In genomic region chr11:67022961-67023956, GRCh38 we compare ENCODE assay signal across 8 cellular contexts. TPM values are rescaled to one million over a fixed set of nuclear protein-coding genes. Genes with fewer than 3 reads are reported as not detected.
DNase-seq lines count a peak whose midpoint lies in the region; ATAC-seq and TF ChIP-seq lines count a peak whose summit lies in the region.

SYT12 (plus strand) TSS chr11:67023134; CDS start chr11:67030145, 7,011 bp downstream.

- peaks cover 7% of the 10 kb centered on the region for H3K4me1 Mint-ChIP-seq in Caco-2 (ENCODE audit: low read depth, unreplicated experiment)

- intact Hi-C loops in Caco-2 (cut with micrococcal nuclease; ENCODE audit: unreplicated experiment) (no loop called here), PC-3 (cut with micrococcal nuclease) (no loop called here)

- peak within 1 kb of the TSS; percentile 86 for H3K4me2 ChIP-seq in PC-3 (ENCODE audit: low read length)

- peak within 1 kb of the TSS; percentile 76 for H2AFZ ChIP-seq in PC-3 (ENCODE audit: low read length)

- DNase-seq in Caco-2 (peak in 1 of 2 experiments; percentile 43), PC-3 (peak; percentile 37), GDM1 (lab: John Stamatoyannopoulos, UW) (no peak)

- no peaks in the 10 kb centered on the region for H3K36me3 Mint-ChIP-seq in Caco-2 (ENCODE audit: insufficient read depth, unreplicated experiment)

- no peaks in the 10 kb centered on the region for H3K9me2 ChIP-seq in PC-3 (replicated peaks; ENCODE audit: low read length)

- BruUV-seq in Caco-2 (replicated peaks; lab: Mats Ljungman, UMichigan) (no TSS peak), PC-3 (replicated peaks; lab: Mats Ljungman, UMichigan) (no TSS peak)

- ATAC-seq in PC-3: peak; percentile 40
- ATAC-seq in HG03520 (IDR thresholded peaks at IDR 0.05; ENCODE audit: unreplicated experiment): no peak
- no peak for ATAC-seq in GM21447 (IDR thresholded peaks at IDR 0.05; ENCODE audit: unreplicated experiment)
- no peak for ATAC-seq in HG03159 (IDR thresholded peaks at IDR 0.05; ENCODE audit: unreplicated experiment)

- no peaks in the 10 kb centered on the region for H3K9me3 Mint-ChIP-seq in Caco-2 (ENCODE audit: unreplicated experiment)

- CTCF ChIA-PET in Caco-2 (lab: Charles Lee) (interaction anchor here (0.6 kb wide), 2 partner anchors 31 to 557 kb away, joined by 3 to 10 read pairs; partner anchors contain the start of gene PELI3), PC-3 (lab: Charles Lee) (no interaction called here)

- POLR2A ChIA-PET in Caco-2 (lab: Charles Lee) (no interaction called here), PC-3 (lab: Charles Lee; ENCODE audit: unreplicated experiment) (interaction anchor here (0.6 kb wide), 1 partner anchor 32 kb away, joined by 8 read pairs; no protein-coding TSS in a partner anchor)

- H3K27ac ChIP-seq in PC-3 (ENCODE audit: low read length) (no peak within 1 kb of the TSS), duodenal mucosa (ENCODE audit: low read depth, low read length) (no peak within 1 kb of the TSS), muscle layer of colon (ENCODE audit: low read depth, low read length) (no peak within 1 kb of the TSS)

- H3K36me3 ChIP-seq in Caco-2 (ENCODE audit: control insufficient read depth, insufficient read depth, low read length) (no peaks in the 10 kb centered on the region), PC-3 (ENCODE audit: low read depth, low read length) (no peaks in the 10 kb centered on the region), duodenal mucosa (ENCODE audit: control insufficient read depth in 1 of 2, insufficient read depth in 2 of 2, low read length in 2 of 2) (no peaks in the 10 kb centered on the region), muscle layer of colon (ENCODE audit: insufficient read depth, low read length) (no peaks in the 10 kb centered on the region)

- H3K27ac Mint-ChIP-seq in Caco-2 (ENCODE audit: unreplicated experiment): no peak within 1 kb of the TSS

- H3K27me3 Mint-ChIP-seq in Caco-2 (ENCODE audit: insufficient read depth, unreplicated experiment): peaks cover 12% of the 10 kb centered on the region

- H3K4me1 ChIP-seq in Caco-2: peaks cover 14% of the 10 kb centered on the region
- H3K4me1 ChIP-seq in PC-3 (ENCODE audit: insufficient read depth, low read length): peaks cover 31% of the 10 kb centered on the region
- peaks cover 17 to 20% of the 10 kb centered on the region in 2 donors for H3K4me1 ChIP-seq in duodenal mucosa (ENCODE audit: control insufficient read depth in 1 of 2, insufficient read depth in 2 of 2, low read length in 2 of 2)
- peaks cover 10% of the 10 kb centered on the region for H3K4me1 ChIP-seq in muscle layer of colon (ENCODE audit: insufficient read depth, low read length)

- peak within 1 kb of the TSS; percentile 76 for H3K4me3 Mint-ChIP-seq in Caco-2 (ENCODE audit: unreplicated experiment)

- H3K9me3 ChIP-seq in Caco-2 (no peaks in the 10 kb centered on the region), PC-3 (ENCODE audit: low read length) (no peaks in the 10 kb centered on the region), duodenal mucosa (ENCODE audit: control insufficient read depth in 1 of 2, low read length in 2 of 2) (no peaks in the 10 kb centered on the region), muscle layer of colon (ENCODE audit: low read length) (no peaks in the 10 kb centered on the region)

- H3K27me3 ChIP-seq in Caco-2 (replicated peaks; ENCODE audit: control insufficient read depth, insufficient read depth, low read length) (peaks cover 14% of the 10 kb centered on the region), PC-3 (ENCODE audit: low read length) (no peaks in the 10 kb centered on the region), duodenal mucosa (ENCODE audit: control insufficient read depth in 1 of 2, insufficient read depth in 2 of 2, low read length in 2 of 2) (peaks cover 26% of the 10 kb centered on the region in 2 donors), muscle layer of colon (ENCODE audit: control insufficient read depth in 1 of 2, insufficient read depth in 2 of 2, low read length in 2 of 2) (peaks cover 6 to 29% of the 10 kb centered on the region in 2 donors)

- H3K79me2 ChIP-seq in PC-3 (ENCODE audit: low read length): no peaks in the 10 kb centered on the region

- H4K20me1 ChIP-seq in PC-3 (ENCODE audit: low read length): no peaks in the 10 kb centered on the region

- H3K4me3 ChIP-seq in Caco-2 (ENCODE audit: low read depth, low read length): peak within 1 kb of the TSS; percentile 50
- H3K4me3 ChIP-seq in PC-3 (ENCODE audit: low read length): peak within 1 kb of the TSS; percentile 68
- H3K4me3 ChIP-seq in duodenal mucosa (ENCODE audit: low read depth in 1 of 2, low read length in 2 of 2): peak within 1 kb of the TSS; percentile 46 to 51
- H3K4me3 ChIP-seq in muscle layer of colon (ENCODE audit: low read depth in 1 of 2, low read length in 2 of 2): peak within 1 kb of the TSS; percentile 26 to 39

- TF ChIP-seq CTCF in Caco-2 (IDR thresholded peaks at IDR 0.05; ENCODE audit: insufficient read depth in 1 of 2, low read depth in 1 of 2, low read length in 1 of 2, severe bottlenecking in 1 of 2, unreplicated experiment in 1 of 2) (no peak), PC-3 (conservative IDR thresholded peaks at IDR 0.05; ENCODE audit: low read depth, low read length) (no peak)

- H3K9ac ChIP-seq in PC-3 (ENCODE audit: low read length) (peak within 1 kb of the TSS; percentile 25; the same call in 1 of the 2 replicates), duodenal mucosa (ENCODE audit: low read depth in 1 of 2, low read length in 2 of 2) (no peak within 1 kb of the TSS), muscle layer of colon (ENCODE audit: low read length) (no peak within 1 kb of the TSS)

- no peaks in the 10 kb centered on the region for H3F3A ChIP-seq in PC-3 (ENCODE audit: low read length, unreplicated experiment)

RNA-seq across cellular contexts. Expression of gene SYT12, which starts in this region (rescaled TPM):
- total RNA-seq in Caco-2 (2022) (0.23 and 0.82 TPM in 2 replicates), PC-3 (2014; rRNA removed) (4.8 and 5.1 TPM in 2 replicates)
